Comparison of ENCODE assay signal across 21 cellular contexts in genomic region chr1:231638647-231639046, GRCh38. TPM values are rescaled to one million over a fixed set of nuclear protein-coding genes. Genes with fewer than 3 reads are reported as not detected.
DNase-seq lines count a peak whose midpoint lies in the region; ATAC-seq and TF ChIP-seq lines count a peak whose summit lies in the region.
"Had no signal": no experiment of that assay in that cellular context is flagged by ENCODE, and none has a peak within 500 bp of the region (broad histone marks: within the 10 kb centered on the region; RNA-seq: fewer than 3 reads in every experiment).

No MANE protein-coding gene starts in this region.

- H3K4me2 ChIP-seq in GM23248 (ENCODE audit: unreplicated experiment) (no peak overlapping the region), PC-3 (ENCODE audit: low read length) (no peak overlapping the region)
- H3K4me2 ChIP-seq: BLaER1 had no signal

- no TSS peak for BruUV-seq in PC-3 (replicated peaks; lab: Mats Ljungman, UMichigan)

- H3K36me3 ChIP-seq in GM23248 (ENCODE audit: low read depth) (no peaks in the 10 kb centered on the region), PC-3 (ENCODE audit: low read depth, low read length) (no peaks in the 10 kb centered on the region)
- H3K36me3 ChIP-seq: HAP-1, SJSA1 had no signal

- H3K4me1 ChIP-seq in GM23248 (ENCODE audit: insufficient read depth) (peaks cover 14% of the 10 kb centered on the region), PC-3 (ENCODE audit: insufficient read depth, low read length) (peaks cover 8% of the 10 kb centered on the region)
- H3K4me1 ChIP-seq: BLaER1, HAP-1 had no signal

- H3K79me2 ChIP-seq in GM23248 (ENCODE audit: insufficient read depth) (no peaks in the 10 kb centered on the region), PC-3 (ENCODE audit: low read length) (no peaks in the 10 kb centered on the region)

- in situ Hi-C loops in GM23248 (cut with MboI), result no loop called here

- H3K9me2 ChIP-seq in GM23248 (ENCODE audit: insufficient read depth) (no peaks in the 10 kb centered on the region), PC-3 (replicated peaks; ENCODE audit: low read length) (no peaks in the 10 kb centered on the region)

- no peak overlapping the region for H3K27ac ChIP-seq in GM23248
- H3K27ac ChIP-seq in PC-3 (ENCODE audit: low read length), result no peak overlapping the region
- H3K27ac ChIP-seq in RWPE1, result no peak overlapping the region
- H3K27ac ChIP-seq: BLaER1, SJSA1 had no signal

- intact Hi-C loops in PC-3 (cut with micrococcal nuclease), result no loop called here

- no peaks in the 10 kb centered on the region for H3K27me3 Mint-ChIP-seq in endothelial cell (ENCODE audit: unreplicated experiment)
- H3K27me3 Mint-ChIP-seq: CD4-positive, CD25-positive, alpha-beta regulatory T cell had no signal

- POLR2A ChIA-PET in PC-3 (lab: Charles Lee; ENCODE audit: unreplicated experiment), result no interaction called here
- POLR2A ChIA-PET in RWPE1 (lab: Yijun Ruan, JAX; ENCODE audit: low non-redundant PET), result no interaction called here

- ATAC-seq in PC-3, result no peak

- H3K9ac ChIP-seq in GM23248, result no peak overlapping the region
- H3K9ac ChIP-seq in PC-3 (ENCODE audit: low read length), result no peak overlapping the region
- H3K9ac ChIP-seq: BLaER1 had no signal

- no peaks in the 10 kb centered on the region for H3K9me3 ChIP-seq in GM23248 (ENCODE audit: low read depth)
- no peaks in the 10 kb centered on the region for H3K9me3 ChIP-seq in PC-3 (ENCODE audit: low read length)
- H3K9me3 ChIP-seq: HAP-1, SJSA1 had no signal

- no peaks in the 10 kb centered on the region for H3K9me3 Mint-ChIP-seq in endothelial cell (ENCODE audit: unreplicated experiment)

- no peak overlapping the region for H3K4me3 ChIP-seq in GM23248
- H3K4me3 ChIP-seq in PC-3 (ENCODE audit: low read length), result no peak overlapping the region
- H3K4me3 ChIP-seq: BLaER1, HAP-1, SJSA1 had no signal

- H3K27ac Mint-ChIP-seq in endothelial cell (ENCODE audit: unreplicated experiment), result peak overlapping the region; percentile 61

- peaks cover 33% of the 10 kb centered on the region for H3K4me1 Mint-ChIP-seq in endothelial cell (ENCODE audit: unreplicated experiment)

- peaks cover 28% of the 10 kb centered on the region for H3K36me3 Mint-ChIP-seq in endothelial cell (ENCODE audit: low read depth, unreplicated experiment)

- peak; percentile 23 for DNase-seq in GM23248
- DNase-seq in PC-3, result peak; percentile 20
- no peak for DNase-seq in endothelial cell (ENCODE audit: low spot score)
- peak; percentile 10 for DNase-seq in kidney tubule cell (ENCODE audit: low spot score)
- no peak for DNase-seq in RWPE1 (ENCODE audit: low spot score)
- no peak for DNase-seq in D341Med (ENCODE audit: low spot score)
- DNase-seq in NK-92 treated with Interleukin-12 subunit alpha and Interleukin-12 subunit beta, amount 100 ng/mL, for 24 hours (lab: John Stamatoyannopoulos, UW), result no peak
- DNase-seq in hypothalamus (lab: John Stamatoyannopoulos, UW), result no peak
- DNase-seq: CD4-positive, CD25-positive, alpha-beta regulatory T cell; EL; GF-D8; GOT3; Karpas-422; NCI-H1105 treated with DMSO at 0.1 percent for 48 hours; NCI-H146; NCI-H1930; NCI-H69; Right ventricle myocardium superior had no signal

- H4K20me1 ChIP-seq in GM23248 (ENCODE audit: insufficient read depth), result no peaks in the 10 kb centered on the region
- H4K20me1 ChIP-seq in PC-3 (ENCODE audit: low read length), result no peaks in the 10 kb centered on the region
- H4K20me1 ChIP-seq: BLaER1 had no signal

- H2AFZ ChIP-seq in GM23248, result no peak overlapping the region
- no peak overlapping the region for H2AFZ ChIP-seq in PC-3 (ENCODE audit: low read length)

- no peak for TF ChIP-seq CTCF in PC-3 (conservative IDR thresholded peaks at IDR 0.05; ENCODE audit: low read depth, low read length)
- TF ChIP-seq CTCF in endothelial cell (IDR thresholded peaks at IDR 0.05; ENCODE audit: unreplicated experiment), result no peak
- no peak for TF ChIP-seq CTCF in RWPE1 (conservative IDR thresholded peaks at IDR 0.05; ENCODE audit: low read depth)

- no peaks in the 10 kb centered on the region for H3F3A ChIP-seq in GM23248 (ENCODE audit: insufficient read depth)
- H3F3A ChIP-seq in PC-3 (ENCODE audit: low read length, unreplicated experiment), result no peaks in the 10 kb centered on the region

- CTCF ChIA-PET in PC-3 (lab: Charles Lee), result no interaction called here
- CTCF ChIA-PET in RWPE1 (lab: Yijun Ruan, JAX), result no interaction called here

- 83 to 95% methylated on average over 1 of the region's 1 CpG for WGBS in GM23248 (ENCODE audit: low coverage in 1 of 2, low lambda C conversion rate in 2 of 2, missing lambda C conversion rate in 2 of 2), 2 experiments

- H3K4me3 Mint-ChIP-seq in endothelial cell (ENCODE audit: unreplicated experiment), result no peak overlapping the region

- no peaks in the 10 kb centered on the region for H3K27me3 ChIP-seq in GM23248 (replicated peaks; ENCODE audit: insufficient read depth)
- no peaks in the 10 kb centered on the region for H3K27me3 ChIP-seq in PC-3 (ENCODE audit: low read length)
- H3K27me3 ChIP-seq: BLaER1, SJSA1 had no signal

RNA-seq across cellular contexts. Expression of gene DISC1, which starts 12.1 kb away (rescaled TPM):
- 1.2 and 2.0 TPM in 2 replicates for total RNA-seq in GM23248 (2014; rRNA removed; shearing (Covaris generic))
- polyA plus RNA-seq in GM23248 (2016; fragmentation: Nextera tagmentation; extraction: Ambion mirVana), result 0.29 and 0.43 TPM in 2 replicates
- total RNA-seq in PC-3 (2014; rRNA removed) (3.4 and 5.1 TPM in 2 replicates), endothelial cell (ENCODE audit: unreplicated experiment) (82.5 TPM)

Comparison
In these comparisons a context has a peak if more than half of its experiments do, and no peak if none do; other contexts are left out.
1. DNase-seq: peak in GM23248 (single experiment), PC-3 (single experiment) and kidney tubule cell (single experiment); none in endothelial cell (single experiment), RWPE1 (single experiment), D341Med (single experiment), NK-92 treated with Interleukin-12 subunit alpha and Interleukin-12 subunit beta, amount 100 ng/mL, for 24 hours (single experiment) and hypothalamus (0 of 51).
2. RNA of gene DISC1, which starts 12.1 kb away (total RNA-seq): 82.5 TPM in endothelial cell (single experiment); 3.4 to 5.1 TPM in PC-3 and 1.2 to 2.0 TPM in GM23248; every median in the first group is over 10 times any median in the second.